ENCODE assay signal across 9 cellular contexts in genomic region chr6:40894962-40895799, GRCh38.
A peak's percentile ranks its signal among the peaks of the same experiment; 100 is the strongest.
DNase-seq lines count a peak whose midpoint lies in the region; ATAC-seq and FAIRE-seq lines count a peak whose summit lies in the region.
"Had no signal": no experiment of that assay in that cellular context is flagged by ENCODE, and none has a peak within 500 bp of the region (broad histone marks: within the 10 kb centered on the region; RNA-seq: fewer than 3 reads in every experiment).

No MANE protein-coding gene starts in this region.

- intact Hi-C loops in left colon (cut with DNase I, micrococcal nuclease), result loop anchor here in 1 of 2 donors (5.0 kb wide), 1 partner anchor 127 kb away; no protein-coding TSS in a partner anchor

- H3K27me3 Mint-ChIP-seq in effector memory CD8-positive, alpha-beta T cell, result peaks cover 16 to 95% of the 10 kb centered on the region in 2 donors

- H3K9me3 Mint-ChIP-seq in effector memory CD8-positive, alpha-beta T cell, result no peaks in the 10 kb centered on the region
- H3K9me3 Mint-ChIP-seq: activated B cell treated with CpG ODN at 0.5 μM for 24 hours had no signal

- ATAC-seq in left colon, result peak; percentile 98
- ATAC-seq in GM19455 (IDR thresholded peaks at IDR 0.05; ENCODE audit: unreplicated experiment), result no peak
- no peak for ATAC-seq in effector memory CD8-positive, alpha-beta T cell (replicated peaks)
- no peak for ATAC-seq in HG03378 (IDR thresholded peaks at IDR 0.05; ENCODE audit: unreplicated experiment)

- no peak overlapping the region for H3K4me3 Mint-ChIP-seq in effector memory CD8-positive, alpha-beta T cell
- H3K4me3 Mint-ChIP-seq: activated B cell treated with CpG ODN at 0.5 μM for 24 hours had no signal

- H3K36me3 Mint-ChIP-seq in effector memory CD8-positive, alpha-beta T cell (ENCODE audit: insufficient read depth), result no peaks in the 10 kb centered on the region

- FAIRE-seq in HTR-8/SVneo (lab: Jason Lieb, UNC), result peak; percentile 57

- peak; percentile 74 for DNase-seq in A172 (ENCODE audit: low spot score)
- peak; percentile 79 for DNase-seq in HTR-8/SVneo (ENCODE audit: insufficient read length, low spot score)
- peak; percentile 38 to 69 for DNase-seq in T47D (ENCODE audit: low read depth in 1 of 2, low spot score in 1 of 2)
- DNase-seq in left colon, result peak; percentile 43 to 59
- DNase-seq in NCI-H128 (lab: John Stamatoyannopoulos, UW; ENCODE audit: unreplicated experiment), result no peak
- DNase-seq in effector memory CD8-positive, alpha-beta T cell, result no peak
- DNase-seq: activated B cell treated with CpG ODN at 0.5 μM for 24 hours had no signal

- H3K4me1 Mint-ChIP-seq in effector memory CD8-positive, alpha-beta T cell (ENCODE audit: low read depth in 2 of 2), result no peaks in the 10 kb centered on the region
- H3K4me1 Mint-ChIP-seq: activated B cell treated with CpG ODN at 0.5 μM for 24 hours had no signal

- H3K27ac Mint-ChIP-seq in effector memory CD8-positive, alpha-beta T cell, result no peak overlapping the region
- H3K27ac Mint-ChIP-seq: activated B cell treated with CpG ODN at 0.5 μM for 24 hours had no signal

- in situ Hi-C loops in T47D (cut with HindIII; ENCODE audit: low pct_unique_long_range_greater_than_20kb, low sequenced_read_pairs), result no loop called here

Comparison
In these comparisons a context has a peak if more than half of its experiments do, and no peak if none do; other contexts are left out.
1. DNase-seq: peak in A172 (single experiment), HTR-8/SVneo (single experiment), T47D (2 of 2) and left colon (2 of 2); none in NCI-H128 (single experiment) and effector memory CD8-positive, alpha-beta T cell (0 of 3).